ENCODE assay signal across 8 cellular contexts in the genomic region with DNA sequence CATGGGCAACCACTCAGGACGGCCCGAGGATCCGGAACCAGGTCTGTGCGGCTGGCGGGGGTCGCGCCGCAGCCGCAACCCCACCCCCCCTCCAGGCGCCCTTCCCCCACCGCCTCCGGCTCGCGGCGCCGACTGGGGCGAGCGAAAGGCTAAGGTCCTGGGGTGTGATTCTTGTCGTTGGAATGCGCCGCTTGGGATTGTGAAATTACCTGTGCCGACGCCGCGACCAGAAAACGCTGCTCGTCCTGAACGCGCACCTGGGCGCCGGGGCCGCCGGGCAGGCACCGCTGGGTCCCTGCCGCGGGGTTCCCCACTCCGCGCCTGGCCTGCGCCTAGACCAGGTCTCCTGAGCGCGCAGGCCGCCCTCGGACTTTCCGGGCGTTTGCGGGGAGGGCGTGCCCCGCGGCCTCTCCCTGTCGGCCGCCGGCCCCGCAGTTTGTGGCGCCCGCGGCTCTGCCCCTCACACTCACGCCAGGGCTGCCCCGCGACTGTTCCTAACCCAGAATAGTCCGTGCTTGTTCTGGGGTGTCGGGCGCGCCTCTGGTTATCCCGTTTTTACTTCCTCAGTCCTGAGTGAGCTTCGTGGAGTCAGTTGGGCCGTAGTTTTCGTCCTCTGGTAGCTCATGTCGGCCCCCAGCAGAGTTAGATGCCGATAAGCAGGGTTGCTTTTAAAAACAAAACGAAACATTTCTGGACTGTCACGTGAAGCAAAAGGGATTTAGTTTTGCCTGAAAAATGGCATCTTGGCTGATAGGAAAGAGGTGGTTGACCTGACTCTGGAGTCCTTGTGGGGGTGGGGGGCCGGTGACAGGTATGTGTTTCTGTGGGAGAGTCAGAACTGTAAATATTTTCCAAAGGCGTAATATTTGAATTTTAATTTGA.
DNase-seq lines count a peak whose midpoint lies in the region; ATAC-seq and TF ChIP-seq lines count a peak whose summit lies in the region.

No MANE protein-coding gene starts in this region.

- no peaks in the 10 kb centered on the region for H3K9me3 Mint-ChIP-seq in CD8-positive, alpha-beta memory T cell
- no peaks in the 10 kb centered on the region for H3K9me3 Mint-ChIP-seq in endodermal cell

- no peaks in the 10 kb centered on the region for H3K27me3 ChIP-seq in CD8-positive, alpha-beta memory T cell (ENCODE audit: insufficient read depth, low read length, poor library complexity, severe bottlenecking)
- peaks cover 24% of the 10 kb centered on the region for H3K27me3 ChIP-seq in endodermal cell (ENCODE audit: control insufficient read depth, insufficient read depth, low read length, poor library complexity, severe bottlenecking)
- no peaks in the 10 kb centered on the region for H3K27me3 ChIP-seq in thoracic aorta (replicated peaks; ENCODE audit: insufficient read depth)

- H3K36me3 Mint-ChIP-seq in CD8-positive, alpha-beta memory T cell, result no peaks in the 10 kb centered on the region
- no peaks in the 10 kb centered on the region for H3K36me3 Mint-ChIP-seq in endodermal cell (ENCODE audit: low read depth)

- peaks cover 4 to 5% of the 10 kb centered on the region in 2 donors for H3K27me3 Mint-ChIP-seq in CD8-positive, alpha-beta memory T cell
- peaks cover 12% of the 10 kb centered on the region for H3K27me3 Mint-ChIP-seq in endodermal cell (ENCODE audit: insufficient read depth)

- WGBS in endodermal cell (ENCODE audit: insufficient coverage in 1 of 2, insufficient read length in 1 of 2), 2 experiments, result 0% methylated on average over 38 to 72 of the region's 73 CpGs

- ATAC-seq in GM19395 (IDR thresholded peaks at IDR 0.05; ENCODE audit: unreplicated experiment) (peak; percentile 31), HG03469 (IDR thresholded peaks at IDR 0.05; ENCODE audit: unreplicated experiment) (peak; percentile 6), mucosa of descending colon (peak; percentile 68), thoracic aorta (ENCODE audit: insufficient number of reproducible peaks, low FRiP score, low read depth) (peak; percentile 58), sciatic nerve (no peak)

- no peaks in the 10 kb centered on the region for H3K9me3 ChIP-seq in CD8-positive, alpha-beta memory T cell (ENCODE audit: low read length)
- H3K9me3 ChIP-seq in endodermal cell (ENCODE audit: control insufficient read depth, low read length), result no peaks in the 10 kb centered on the region
- H3K9me3 ChIP-seq in mucosa of descending colon, result no peaks in the 10 kb centered on the region
- H3K9me3 ChIP-seq in thoracic aorta, result no peaks in the 10 kb centered on the region

- POLR2A ChIA-PET in CD8-positive, alpha-beta memory T cell (lab: Charles Lee), result no interaction called here

- peak overlapping the region; percentile 86 for H3K9ac ChIP-seq in endodermal cell (ENCODE audit: extremely low read depth, low read length, poor library complexity, severe bottlenecking)

- peaks cover 16% of the 10 kb centered on the region for H3K4me1 ChIP-seq in CD8-positive, alpha-beta memory T cell (ENCODE audit: insufficient read depth, low read length)
- H3K4me1 ChIP-seq in endodermal cell (ENCODE audit: control insufficient read depth, insufficient read depth, low read length) (no peaks in the 10 kb centered on the region), mucosa of descending colon (ENCODE audit: low read depth) (peaks cover 9% of the 10 kb centered on the region), thoracic aorta (ENCODE audit: control insufficient read depth in 1 of 2, low read depth in 2 of 2) (peaks cover 4 to 8% of the 10 kb centered on the region in 2 donors)

- CTCF ChIA-PET in CD8-positive, alpha-beta memory T cell (lab: Charles Lee), result no interaction called here

- H3K4me3 ChIP-seq in CD8-positive, alpha-beta memory T cell (ENCODE audit: low read length), result peak overlapping the region; percentile 57
- H3K4me3 ChIP-seq in endodermal cell (ENCODE audit: low read length), result peak overlapping the region; percentile 97
- peak overlapping the region; percentile 49 for H3K4me3 ChIP-seq in mucosa of descending colon
- peak overlapping the region; percentile 82 for H3K4me3 ChIP-seq in thoracic aorta

- DNase-seq in CD8-positive, alpha-beta memory T cell, result peak in 2 of 5 donors; percentile 13 to 22
- DNase-seq in T-helper 9 cell, result peak; percentile 25
- peak; percentile 93 for DNase-seq in endodermal cell
- DNase-seq in mucosa of descending colon, result peak in 1 of 3 donors; percentile 58
- no peak for DNase-seq in thoracic aorta (ENCODE audit: low spot score)
- no peak for DNase-seq in sciatic nerve (ENCODE audit: low spot score)

- intact Hi-C loops in mucosa of descending colon (cut with DNase I, micrococcal nuclease) (no loop called here), sciatic nerve (cut with DNase I) (no loop called here)

- H3K36me3 ChIP-seq in CD8-positive, alpha-beta memory T cell (ENCODE audit: insufficient read depth, low read length), result no peaks in the 10 kb centered on the region
- H3K36me3 ChIP-seq in endodermal cell (ENCODE audit: control insufficient read depth, insufficient read depth, low read length), result no peaks in the 10 kb centered on the region
- no peaks in the 10 kb centered on the region for H3K36me3 ChIP-seq in mucosa of descending colon (ENCODE audit: low read depth)
- H3K36me3 ChIP-seq in thoracic aorta, result no peaks in the 10 kb centered on the region

- peak overlapping the region in 5 of 8 donors; percentile 30 to 74 (median 60) for H3K27ac Mint-ChIP-seq in CD8-positive, alpha-beta memory T cell
- peak overlapping the region; percentile 84 for H3K27ac Mint-ChIP-seq in endodermal cell

- peak overlapping the region; percentile 77 to 90 (median 85) for H3K4me3 Mint-ChIP-seq in CD8-positive, alpha-beta memory T cell
- no peak overlapping the region for H3K4me3 Mint-ChIP-seq in endodermal cell

- TF ChIP-seq CTCF in endodermal cell (conservative IDR thresholded peaks at IDR 0.05) (no peak), mucosa of descending colon (IDR thresholded peaks at IDR 0.05) (no peak), thoracic aorta (IDR thresholded peaks at IDR 0.05) (no peak)

- H3K4me1 Mint-ChIP-seq in CD8-positive, alpha-beta memory T cell, result peaks cover 4 to 7% (median 6%) of the 10 kb centered on the region in 3 donors
- H3K4me1 Mint-ChIP-seq in endodermal cell, result peaks cover 8% of the 10 kb centered on the region

- H3K27ac ChIP-seq in CD8-positive, alpha-beta memory T cell (ENCODE audit: low read depth, low read length), result no peak overlapping the region
- peak overlapping the region; percentile 90 for H3K27ac ChIP-seq in endodermal cell (ENCODE audit: low read depth, low read length)
- peak overlapping the region; percentile 52 to 71 for H3K27ac ChIP-seq in thoracic aorta

Comparison
In these comparisons a context has a peak if more than half of its experiments do, and no peak if none do; other contexts are left out.
1. DNase-seq: peak in T-helper 9 cell (single experiment) and endodermal cell (single experiment); none in thoracic aorta (single experiment) and sciatic nerve (single experiment).
2. Peak in every context shown above with its lines, with median percentiles within 50 percentile points of each other: H3K4me3 ChIP-seq.